In genomic region chr16:47460301-47460754, GRCh38 we compare ENCODE assay signal across 8 cellular contexts. TPM values are rescaled to one million over a fixed set of nuclear protein-coding genes. Genes with fewer than 3 reads are reported as not detected.
DNase-seq lines count a peak whose midpoint lies in the region; ATAC-seq lines count a peak whose summit lies in the region.

No MANE protein-coding gene starts in this region.

- ATAC-seq in Right ventricle myocardium inferior: peak; percentile 2
- no peak for ATAC-seq in left ventricle myocardium superior
- ATAC-seq in activated naive CD4-positive, alpha-beta T cell treated with anti-CD3 and anti-CD28 coated beads, Interleukin-2, amount 50 U/mL, for 72 hours: no peak
- no peak for ATAC-seq in stimulated activated memory B cell treated with anti-CD40 and anti-IgM and Interleukin-4, amounts not matched to agents 10 μg/mL and 1 μg/mL and 100 μg/mL, for 72 hours
- no peak for ATAC-seq in activated CD4-positive, CD25-positive, alpha-beta regulatory T cell treated with anti-CD3 and anti-CD28 coated beads, Interleukin-2, amount 50 U/mL, for 24 hours
- ATAC-seq in GM21786 (IDR thresholded peaks at IDR 0.05; ENCODE audit: unreplicated experiment): no peak

- peak overlapping the region; percentile 97 for H3K4me3 Mint-ChIP-seq in stimulated activated memory B cell treated with anti-CD40 and anti-IgM and Interleukin-4, amounts not matched to agents 10 μg/mL and 1 μg/mL and 100 μg/mL, for 72 hours

- peak overlapping the region; percentile 95 to 98 for H3K27ac Mint-ChIP-seq in activated naive CD4-positive, alpha-beta T cell treated with anti-CD3 and anti-CD28 coated beads, Interleukin-2, amount 50 U/mL, for 72 hours
- peak overlapping the region; percentile 90 for H3K27ac Mint-ChIP-seq in stimulated activated memory B cell treated with anti-CD40 and anti-IgM and Interleukin-4, amounts not matched to agents 10 μg/mL and 1 μg/mL and 100 μg/mL, for 72 hours

- DNase-seq in Right ventricle myocardium inferior (ENCODE audit: missing footprints) (no peak), left ventricle myocardium superior (no peak)
- DNase-seq in activated naive CD4-positive, alpha-beta T cell treated with anti-CD3 and anti-CD28 coated beads, Interleukin-2, amount 50 U/mL, for 72 hours (ENCODE audit: low spot score in 2 of 2): no peak
- no peak for DNase-seq in activated CD8-positive, alpha-beta memory T cell treated with anti-CD3 and anti-CD28 coated beads, Interleukin-2, amount 50 U/mL, for 48 hours

- intact Hi-C loops in Right ventricle myocardium inferior (cut with DNase I) (loop anchor here (2.0 to 10.0 kb wide), 2 partner anchors 32 to 184 kb away; no protein-coding TSS in a partner anchor), left ventricle myocardium superior (cut with micrococcal nuclease) (loop anchor here (5.0 kb wide), 1 partner anchor 62 kb away; no protein-coding TSS in a partner anchor)

- peak overlapping the region; percentile 78 for H3K9ac ChIP-seq in iPS-18a (ENCODE audit: low read length)

- peaks cover 70% of the 10 kb centered on the region for H3K4me1 Mint-ChIP-seq in stimulated activated memory B cell treated with anti-CD40 and anti-IgM and Interleukin-4, amounts not matched to agents 10 μg/mL and 1 μg/mL and 100 μg/mL, for 72 hours

- H3K36me3 Mint-ChIP-seq in activated naive CD4-positive, alpha-beta T cell treated with anti-CD3 and anti-CD28 coated beads, Interleukin-2, amount 50 U/mL, for 72 hours: peaks cover 17 to 18% of the 10 kb centered on the region in 2 donors
- peaks cover 42% of the 10 kb centered on the region for H3K36me3 Mint-ChIP-seq in stimulated activated memory B cell treated with anti-CD40 and anti-IgM and Interleukin-4, amounts not matched to agents 10 μg/mL and 1 μg/mL and 100 μg/mL, for 72 hours

- H3K36me3 ChIP-seq in iPS-18a (ENCODE audit: control insufficient read depth, low read depth, low read length): peaks cover 7% of the 10 kb centered on the region

- peak overlapping the region; percentile 33 for H3K27ac ChIP-seq in iPS-18a (ENCODE audit: low read length)

- no peaks in the 10 kb centered on the region for H3K27me3 Mint-ChIP-seq in stimulated activated memory B cell treated with anti-CD40 and anti-IgM and Interleukin-4, amounts not matched to agents 10 μg/mL and 1 μg/mL and 100 μg/mL, for 72 hours

- H3K4me1 ChIP-seq in iPS-18a (ENCODE audit: control insufficient read depth, low read depth, low read length): peaks cover 16% of the 10 kb centered on the region

- H3K27me3 ChIP-seq in iPS-18a (ENCODE audit: control insufficient read depth, insufficient read depth, low read length): no peaks in the 10 kb centered on the region

- H3K9me3 Mint-ChIP-seq in activated naive CD4-positive, alpha-beta T cell treated with anti-CD3 and anti-CD28 coated beads, Interleukin-2, amount 50 U/mL, for 72 hours: no peaks in the 10 kb centered on the region
- H3K9me3 Mint-ChIP-seq in stimulated activated memory B cell treated with anti-CD40 and anti-IgM and Interleukin-4, amounts not matched to agents 10 μg/mL and 1 μg/mL and 100 μg/mL, for 72 hours: no peaks in the 10 kb centered on the region

- peak overlapping the region; percentile 79 for H3K4me3 ChIP-seq in iPS-18a (ENCODE audit: low read length)

- no peaks in the 10 kb centered on the region for H3K9me3 ChIP-seq in iPS-18a (ENCODE audit: control insufficient read depth, low read depth, low read length)

RNA-seq across cellular contexts. Expression of gene ITFG1, which starts 0.5 kb away (rescaled TPM):
- total RNA-seq in Right ventricle myocardium inferior (58.4 TPM), left ventricle myocardium superior (64.5 TPM)
- total RNA-seq in activated naive CD4-positive, alpha-beta T cell treated with anti-CD3 and anti-CD28 coated beads, Interleukin-2, amount 50 U/mL, for 72 hours: 10 to 100 TPM; 14.1 to 15.9 TPM

RNA-seq across cellular contexts. Expression of gene PHKB, which starts 0.8 kb away (rescaled TPM):
- 72.8 TPM for total RNA-seq in Right ventricle myocardium inferior
- 71.0 TPM for total RNA-seq in left ventricle myocardium superior
- total RNA-seq in activated naive CD4-positive, alpha-beta T cell treated with anti-CD3 and anti-CD28 coated beads, Interleukin-2, amount 50 U/mL, for 72 hours: 10 to 100 TPM; 22.4 to 28.6 TPM
